In genomic region chr7:76353744-76354143, GRCh38 we compare ENCODE assay signal across 21 cellular contexts. TPM values are rescaled to one million over a fixed set of nuclear protein-coding genes. Genes with fewer than 3 reads are reported as not detected.
DNase-seq lines count a peak whose midpoint lies in the region; ATAC-seq and TF ChIP-seq lines count a peak whose summit lies in the region.
"Had no signal": no experiment of that assay in that cellular context is flagged by ENCODE, and none has a peak within 500 bp of the region (broad histone marks: within the 10 kb centered on the region; RNA-seq: fewer than 3 reads in every experiment).

No MANE protein-coding gene starts in this region.

- ATAC-seq in heart left ventricle: no peak
- ATAC-seq in left ventricle myocardium superior: no peak
- no peak for ATAC-seq in HG03571 (IDR thresholded peaks at IDR 0.05; ENCODE audit: unreplicated experiment)
- ATAC-seq: Panc1, SK-N-SH treated with all-trans-retinoic acid at 6 μM for 48 hours had no signal

- no peak overlapping the region for H3K18ac ChIP-seq in mesenchymal stem cell (ENCODE audit: low read depth in 1 of 2, low read length in 2 of 2)

- no peak for TF ChIP-seq CTCF in heart left ventricle (IDR thresholded peaks at IDR 0.05)
- TF ChIP-seq CTCF in NB4 (IDR thresholded peaks at IDR 0.05; ENCODE audit: low read depth, low read length): no peak
- TF ChIP-seq CTCF in type B pancreatic cell (conservative IDR thresholded peaks at IDR 0.05): no peak

- no peak overlapping the region for H4K8ac ChIP-seq in mesenchymal stem cell (ENCODE audit: low read length)

- no peak overlapping the region for H3K9ac ChIP-seq in mesenchymal stem cell (ENCODE audit: low read length)
- H3K9ac ChIP-seq: GM23248 had no signal

- no peak overlapping the region for H2AK5ac ChIP-seq in mesenchymal stem cell (ENCODE audit: low read length, severe bottlenecking)

- H3K79me1 ChIP-seq in mesenchymal stem cell (replicated peaks; ENCODE audit: low read length, poor library complexity, severe bottlenecking): no peaks in the 10 kb centered on the region

- H3K4me1 ChIP-seq in heart left ventricle: peaks cover 12 to 81% (median 63%) of the 10 kb centered on the region in 12 donors
- peaks cover 8% of the 10 kb centered on the region for H3K4me1 ChIP-seq in mesenchymal stem cell (ENCODE audit: control insufficient read depth, insufficient read depth, low read depth, low read length)

- no peak overlapping the region for H3K4me3 Mint-ChIP-seq in type B pancreatic cell
- H3K4me3 Mint-ChIP-seq: CD8-positive, alpha-beta memory T cell had no signal

- no peak overlapping the region for H2BK15ac ChIP-seq in mesenchymal stem cell (ENCODE audit: low read depth, poor library complexity, severe bottlenecking)

- no peak overlapping the region for H3K4ac ChIP-seq in mesenchymal stem cell (ENCODE audit: low read depth in 1 of 2, low read length in 2 of 2)

- H3K27me3 ChIP-seq in heart left ventricle (no peaks in the 10 kb centered on the region), mesenchymal stem cell (ENCODE audit: control insufficient read depth in 1 of 2, insufficient read depth in 1 of 2, low read length in 2 of 2) (no peaks in the 10 kb centered on the region)

- H2AFZ ChIP-seq in mesenchymal stem cell (ENCODE audit: low read depth, low read length): no peak overlapping the region
- H2AFZ ChIP-seq: GM23248 had no signal

- intact Hi-C loops in heart left ventricle (cut with DNase I) (no loop called here), left ventricle myocardium superior (cut with micrococcal nuclease) (no loop called here)

- H3K27me3 Mint-ChIP-seq in type B pancreatic cell: no peaks in the 10 kb centered on the region

- H3K4me2 ChIP-seq in mesenchymal stem cell (ENCODE audit: low read length, poor library complexity, severe bottlenecking): no peak overlapping the region

- DNase-seq in heart left ventricle (no peak), left ventricle myocardium superior (no peak), NB4 (ENCODE audit: low read depth) (no peak), mesenchymal stem cell (no peak), type B pancreatic cell (ENCODE audit: extremely low spot score, unreplicated experiment) (no peak), NCI-H1694 (lab: John Stamatoyannopoulos, UW) (no peak)
- DNase-seq in activated CD8-positive, alpha-beta memory T cell treated with anti-CD3 and anti-CD28 coated beads for 24 hours: no peak
- DNase-seq: 8988T; CD8-positive, alpha-beta memory T cell; GDM1; GM23248; KBM-7; NCI-H1048; NCI-H146; NCI-H2081 treated with DMSO at 0.1 percent for 48 hours; NCI-H510A treated with DMSO at 0.1 percent for 48 hours; NCI-H82; SHP77 had no signal

- no peak overlapping the region for H3K4me3 ChIP-seq in heart left ventricle
- peak overlapping the region; percentile 13 for H3K4me3 ChIP-seq in NB4 (ENCODE audit: low read depth, low read length)
- H3K4me3 ChIP-seq in mesenchymal stem cell (ENCODE audit: insufficient read depth in 1 of 2, low read depth in 1 of 2, low read length in 2 of 2): no peak overlapping the region
- H3K4me3 ChIP-seq: GM23248 had no signal

- H3K9me3 Mint-ChIP-seq in type B pancreatic cell: peaks cover 15% of the 10 kb centered on the region
- H3K9me3 Mint-ChIP-seq: CD8-positive, alpha-beta memory T cell had no signal

- no peak overlapping the region for H2BK12ac ChIP-seq in mesenchymal stem cell (ENCODE audit: low read length in 2 of 2)

- no peak overlapping the region for H3K14ac ChIP-seq in mesenchymal stem cell (ENCODE audit: low read length in 2 of 2)

- 91 to 97% (median 95%) methylated on average over 5 of the region's 5 CpGs for WGBS in heart left ventricle, 4 donors
- WGBS in mesenchymal stem cell: 100% methylated on average over 4 of the region's 5 CpGs

- H3K36me3 ChIP-seq in heart left ventricle: peaks cover 0 to 46% (median 24%) of the 10 kb centered on the region in 9 donors
- H3K36me3 ChIP-seq in mesenchymal stem cell (ENCODE audit: control insufficient read depth in 1 of 2, insufficient read depth in 2 of 2, low read depth in 1 of 2, low read length in 2 of 2): peaks cover 22 to 57% of the 10 kb centered on the region in 2 experiments

- H3K4me1 Mint-ChIP-seq in type B pancreatic cell (ENCODE audit: unreplicated experiment): peaks cover 28% of the 10 kb centered on the region

- peak overlapping the region; percentile 27 for H2BK120ac ChIP-seq in mesenchymal stem cell (ENCODE audit: low read depth, low read length)

- H3K23ac ChIP-seq in mesenchymal stem cell (ENCODE audit: low read length in 2 of 2): no peak overlapping the region

- TF ChIP-seq POLR2A in heart left ventricle (IDR thresholded peaks at IDR 0.05) (no peak), NB4 (IDR thresholded peaks at IDR 0.05; ENCODE audit: extremely low read depth, insufficient read length) (no peak)

- H2BK5ac ChIP-seq in mesenchymal stem cell (ENCODE audit: low read depth, low read length, poor library complexity, severe bottlenecking): no peak overlapping the region

- H3K27ac Mint-ChIP-seq in type B pancreatic cell: peak overlapping the region; percentile 48

- H3K27ac ChIP-seq in heart left ventricle (peak overlapping the region in 9 of 12 donors; percentile 37 to 100 (median 80)), mesenchymal stem cell (ENCODE audit: low read length, poor library complexity, severe bottlenecking) (no peak overlapping the region)
- H3K27ac ChIP-seq: GM23248 had no signal

- H4K91ac ChIP-seq in mesenchymal stem cell (ENCODE audit: low read length): no peak overlapping the region

- H3K9me3 ChIP-seq in heart left ventricle: no peaks in the 10 kb centered on the region
- no peaks in the 10 kb centered on the region for H3K9me3 ChIP-seq in mesenchymal stem cell (ENCODE audit: control insufficient read depth, low read length)

- H3K36me3 Mint-ChIP-seq in type B pancreatic cell: peaks cover 57% of the 10 kb centered on the region

RNA-seq across cellular contexts. Expression of gene YWHAG, which starts 5.0 kb away (rescaled TPM):
- 100 to 1,000 TPM; 141 to 282 (median 196) TPM for total RNA-seq in heart left ventricle
- polyA plus RNA-seq in heart left ventricle: 100 to 1,000 TPM in 1 of 2 donors, 10 to 100 TPM in 1; 85.5 to 186 TPM
- total RNA-seq in left ventricle myocardium superior: 238 TPM
- 106 TPM for polyA plus RNA-seq in mesenchymal stem cell (2013, experiment 1 of 2)
- 107 TPM for polyA plus RNA-seq in mesenchymal stem cell (2013, experiment 2 of 2)
- total RNA-seq in type B pancreatic cell (ENCODE audit: low replicate concordance): 140 TPM in 2 replicates

RNA-seq across cellular contexts. Expression of gene HSPB1, which starts 51.3 kb away (rescaled TPM):
- 1,000 to 10,000 TPM in 8 of 9 donors, 100 to 1,000 TPM in 1; 822 to 5,278 (median 1,968) TPM for total RNA-seq in heart left ventricle
- 1,000 to 10,000 TPM; 2,695 to 3,131 TPM for polyA plus RNA-seq in heart left ventricle
- total RNA-seq in left ventricle myocardium superior: 2,442 TPM
- polyA plus RNA-seq in mesenchymal stem cell (2013, experiment 1 of 2): 794 TPM
- 815 TPM for polyA plus RNA-seq in mesenchymal stem cell (2013, experiment 2 of 2)
- 228 and 315 TPM in 2 replicates for total RNA-seq in type B pancreatic cell (ENCODE audit: low replicate concordance)

RNA-seq across cellular contexts. Expression of gene SSC4D, which starts 55.8 kb away (rescaled TPM):
- total RNA-seq in heart left ventricle (1 to 10 TPM in 1 of 9 donors, under 1 TPM in 8; 0.23 to 1.2 (median 0.67) TPM), left ventricle myocardium superior (0.55 TPM), type B pancreatic cell (ENCODE audit: low replicate concordance) (1.7 and 4.9 TPM in 2 replicates)
- polyA plus RNA-seq in heart left ventricle: 1 to 10 TPM; 1.1 to 1.6 TPM
- polyA plus RNA-seq in mesenchymal stem cell (2013, experiment 1 of 2): 0.46 TPM
- 0.49 TPM for polyA plus RNA-seq in mesenchymal stem cell (2013, experiment 2 of 2)
